21 cellular contexts compared by ENCODE assay signal in the genomic region with DNA sequence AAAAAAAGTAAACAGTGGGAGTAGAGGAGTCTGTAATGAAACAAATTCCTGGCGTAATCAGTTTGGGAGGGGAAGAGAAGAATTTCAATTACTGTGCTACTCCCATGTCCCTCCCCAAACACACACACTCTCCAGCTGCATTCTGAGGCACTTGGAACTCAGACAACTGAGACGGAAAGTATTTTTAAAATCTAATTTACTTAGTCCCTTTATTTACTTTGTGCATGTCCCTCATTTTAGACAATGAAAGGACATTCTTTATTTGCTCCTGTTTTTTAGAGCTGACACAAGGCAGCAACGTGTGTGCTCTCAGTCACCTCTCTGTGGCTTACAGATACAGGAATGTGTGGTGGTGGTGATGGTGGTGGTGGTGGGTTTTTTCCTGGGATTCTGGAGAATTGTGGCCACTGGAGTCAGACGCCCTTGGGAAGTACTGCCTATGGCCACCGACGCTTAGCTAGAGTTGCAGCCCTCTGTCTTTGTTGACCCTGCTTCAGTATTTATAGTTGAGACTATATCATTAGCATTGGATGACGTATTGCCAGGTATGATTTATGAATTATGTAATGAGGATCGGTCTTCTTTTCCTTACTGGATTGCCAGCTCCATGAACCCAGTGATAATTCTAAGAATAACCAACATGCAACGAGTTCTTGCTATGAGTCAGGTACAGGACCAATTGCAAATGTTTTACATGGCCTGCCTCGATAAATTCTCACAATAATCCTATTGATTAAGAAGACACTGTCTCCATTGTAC.
DNase-seq lines count a peak whose midpoint lies in the region; ATAC-seq and TF ChIP-seq lines count a peak whose summit lies in the region.
"Had no signal": no experiment of that assay in that cellular context is flagged by ENCODE, and none has a peak within 500 bp of the region (broad histone marks: within the 10 kb centered on the region; RNA-seq: fewer than 3 reads in every experiment).

No MANE protein-coding gene starts in this region.

- no peak for ATAC-seq in HG02970 (IDR thresholded peaks at IDR 0.05; ENCODE audit: low FRiP score, unreplicated experiment)
- ATAC-seq: natural killer cell treated with Interleukin-12 subunit alpha and Interleukin-12 subunit beta and Interleukin-15 and Interleukin-18, amount 100 ng/mL, for 72 hours had no signal

- no peaks in the 10 kb centered on the region for H3K36me3 ChIP-seq in Caco-2 (ENCODE audit: control insufficient read depth, insufficient read depth, low read length)
- H3K36me3 ChIP-seq in adipocyte (ENCODE audit: control insufficient read depth, insufficient read depth, low read length, severe bottlenecking): no peaks in the 10 kb centered on the region
- H3K36me3 ChIP-seq: adrenal gland, SJCRH30 had no signal

- peak overlapping the region; percentile 61 for H3K4me3 Mint-ChIP-seq in Caco-2 (ENCODE audit: unreplicated experiment)
- no peak overlapping the region for H3K4me3 Mint-ChIP-seq in activated naive CD4-positive, alpha-beta T cell treated with anti-CD3 and anti-CD28 coated beads for 36 hours
- H3K4me3 Mint-ChIP-seq: HFFc6; natural killer cell treated with Interleukin-12 subunit alpha and Interleukin-12 subunit beta and Interleukin-15 and Interleukin-18, amount 100 ng/mL, for 72 hours had no signal

- CTCF ChIA-PET in Caco-2 (lab: Charles Lee): no interaction called here
- CTCF ChIA-PET in activated naive CD4-positive, alpha-beta T cell treated with anti-CD3 and anti-CD28 coated beads for 36 hours (lab: Charles Lee): interaction anchor here (0.5 kb wide), 1 partner anchor 1113 kb away, joined by 3 read pairs; no protein-coding TSS in a partner anchor

- POLR2A ChIA-PET in Caco-2 (lab: Charles Lee): no interaction called here

- peaks cover 15% of the 10 kb centered on the region for H3K9me3 Mint-ChIP-seq in Caco-2 (ENCODE audit: unreplicated experiment)
- H3K9me3 Mint-ChIP-seq in activated naive CD4-positive, alpha-beta T cell treated with anti-CD3 and anti-CD28 coated beads for 36 hours: no peaks in the 10 kb centered on the region
- H3K9me3 Mint-ChIP-seq: activated T-helper 2 cell treated with anti-CD3 and anti-CD28 coated beads, Interferon-gamma antibody, Interleukin-2, Interleukin-4, amounts not matched to agents 10 μg/mL and 5 μg/mL and 100 μg/mL, durations not matched to agents 14 hours and 24 hours and 36 hours; HFFc6; natural killer cell treated with Interleukin-12 subunit alpha and Interleukin-12 subunit beta and Interleukin-15 and Interleukin-18, amount 100 ng/mL, for 72 hours had no signal

- H3K9me3 ChIP-seq in Caco-2 (no peaks in the 10 kb centered on the region), adipocyte (ENCODE audit: control insufficient read depth, low read length) (no peaks in the 10 kb centered on the region)
- H3K9me3 ChIP-seq: adrenal gland, SJCRH30 had no signal

- DNase-seq in Caco-2 (peak; percentile 47 to 48), adipocyte (ENCODE audit: low read depth) (peak; percentile 45), left kidney (ENCODE audit: low read depth, low spot score) (peak; percentile 90), renal cortical epithelial cell (ENCODE audit: low read depth) (peak; percentile 54), NCI-H2029 (lab: John Stamatoyannopoulos, UW) (no peak)
- no peak for DNase-seq in stimulated activated naive CD4-positive, alpha-beta T cell treated with Interleukin-2 at 50 U/mL for 16 hours (lab: John Stamatoyannopoulos, UW)
- no peak for DNase-seq in activated naive CD4-positive, alpha-beta T cell treated with anti-CD3 and anti-CD28 coated beads for 36 hours
- DNase-seq: adrenal gland; cerebellar nuclear complex; COR-L47; foreskin fibroblast; HFFc6; mammary epithelial cell; NCI-H187 treated with DMSO at 0.1 percent for 48 hours; NCI-H524; retina; SJCRH30; stimulated activated CD4-positive, alpha-beta T cell treated with anti-CD3 and anti-CD28 coated beads, Interleukin-2, amount 100 ng/mL, for 24 hours had no signal

- H3K36me3 Mint-ChIP-seq in Caco-2 (ENCODE audit: insufficient read depth, unreplicated experiment): peaks cover 27% of the 10 kb centered on the region
- H3K36me3 Mint-ChIP-seq in activated naive CD4-positive, alpha-beta T cell treated with anti-CD3 and anti-CD28 coated beads for 36 hours (ENCODE audit: low read depth): no peaks in the 10 kb centered on the region
- H3K36me3 Mint-ChIP-seq: natural killer cell treated with Interleukin-12 subunit alpha and Interleukin-12 subunit beta and Interleukin-15 and Interleukin-18, amount 100 ng/mL, for 72 hours had no signal

- peaks cover 32% of the 10 kb centered on the region for H3K4me1 ChIP-seq in Caco-2
- peaks cover 5% of the 10 kb centered on the region for H3K4me1 ChIP-seq in adipocyte (ENCODE audit: control insufficient read depth, insufficient read depth, low read length)
- H3K4me1 ChIP-seq: adrenal gland, SJCRH30 had no signal

- peaks cover 33% of the 10 kb centered on the region for H3K4me1 Mint-ChIP-seq in Caco-2 (ENCODE audit: low read depth, unreplicated experiment)
- no peaks in the 10 kb centered on the region for H3K4me1 Mint-ChIP-seq in activated naive CD4-positive, alpha-beta T cell treated with anti-CD3 and anti-CD28 coated beads for 36 hours (ENCODE audit: low read depth)

- H3K27me3 Mint-ChIP-seq in Caco-2 (ENCODE audit: insufficient read depth, unreplicated experiment): no peaks in the 10 kb centered on the region
- H3K27me3 Mint-ChIP-seq in activated naive CD4-positive, alpha-beta T cell treated with anti-CD3 and anti-CD28 coated beads for 36 hours (ENCODE audit: low read depth): no peaks in the 10 kb centered on the region

- no TSS peak for BruUV-seq in Caco-2 (replicated peaks; lab: Mats Ljungman, UMichigan)

- intact Hi-C loops in Caco-2 (cut with micrococcal nuclease; ENCODE audit: unreplicated experiment): loop anchor here (1.0 to 2.0 kb wide), 3 partner anchors 13 to 72 kb away; partner anchors contain the start of gene CLIC5
- intact Hi-C loops in activated naive CD4-positive, alpha-beta T cell treated with anti-CD3 and anti-CD28 coated beads for 36 hours (cut with micrococcal nuclease): no loop called here

- H3K27ac Mint-ChIP-seq in Caco-2 (ENCODE audit: unreplicated experiment): peak overlapping the region; percentile 84
- H3K27ac Mint-ChIP-seq in activated naive CD4-positive, alpha-beta T cell treated with anti-CD3 and anti-CD28 coated beads for 36 hours: no peak overlapping the region
- H3K27ac Mint-ChIP-seq: activated T-helper 2 cell treated with anti-CD3 and anti-CD28 coated beads, Interferon-gamma antibody, Interleukin-2, Interleukin-4, amounts not matched to agents 10 μg/mL and 5 μg/mL and 100 μg/mL, durations not matched to agents 14 hours and 24 hours and 36 hours; HFFc6; natural killer cell treated with Interleukin-12 subunit alpha and Interleukin-12 subunit beta and Interleukin-15 and Interleukin-18, amount 100 ng/mL, for 72 hours had no signal

- H3K4me3 ChIP-seq in Caco-2 (ENCODE audit: low read depth, low read length) (no peak overlapping the region), adipocyte (ENCODE audit: low read length) (no peak overlapping the region)
- H3K4me3 ChIP-seq: adrenal gland, SJCRH30 had no signal

- no peak for TF ChIP-seq CTCF in Caco-2 (IDR thresholded peaks at IDR 0.05; ENCODE audit: insufficient read depth in 1 of 2, low read depth in 1 of 2, low read length in 1 of 2, severe bottlenecking in 1 of 2, unreplicated experiment in 1 of 2)

- H3K27me3 ChIP-seq in Caco-2 (replicated peaks; ENCODE audit: control insufficient read depth, insufficient read depth, low read length): no peaks in the 10 kb centered on the region
- peaks cover 34% of the 10 kb centered on the region for H3K27me3 ChIP-seq in adipocyte (replicated peaks; ENCODE audit: control insufficient read depth, insufficient read depth, low read length)
- H3K27me3 ChIP-seq: adrenal gland, SJCRH30 had no signal

- no peak overlapping the region for H3K9ac ChIP-seq in adipocyte (ENCODE audit: low read length)

Comparison
In these comparisons a context has a peak if more than half of its experiments do, and no peak if none do; other contexts are left out.
1. DNase-seq: peak in Caco-2 (2 of 2), adipocyte (single experiment), left kidney (single experiment) and renal cortical epithelial cell (single experiment); none in NCI-H2029 (single experiment), stimulated activated naive CD4-positive, alpha-beta T cell treated with Interleukin-2 at 50 U/mL for 16 hours (single experiment) and activated naive CD4-positive, alpha-beta T cell treated with anti-CD3 and anti-CD28 coated beads for 36 hours (single experiment).